Comparison of ENCODE assay signal across 1 cellular context in the genomic region with DNA sequence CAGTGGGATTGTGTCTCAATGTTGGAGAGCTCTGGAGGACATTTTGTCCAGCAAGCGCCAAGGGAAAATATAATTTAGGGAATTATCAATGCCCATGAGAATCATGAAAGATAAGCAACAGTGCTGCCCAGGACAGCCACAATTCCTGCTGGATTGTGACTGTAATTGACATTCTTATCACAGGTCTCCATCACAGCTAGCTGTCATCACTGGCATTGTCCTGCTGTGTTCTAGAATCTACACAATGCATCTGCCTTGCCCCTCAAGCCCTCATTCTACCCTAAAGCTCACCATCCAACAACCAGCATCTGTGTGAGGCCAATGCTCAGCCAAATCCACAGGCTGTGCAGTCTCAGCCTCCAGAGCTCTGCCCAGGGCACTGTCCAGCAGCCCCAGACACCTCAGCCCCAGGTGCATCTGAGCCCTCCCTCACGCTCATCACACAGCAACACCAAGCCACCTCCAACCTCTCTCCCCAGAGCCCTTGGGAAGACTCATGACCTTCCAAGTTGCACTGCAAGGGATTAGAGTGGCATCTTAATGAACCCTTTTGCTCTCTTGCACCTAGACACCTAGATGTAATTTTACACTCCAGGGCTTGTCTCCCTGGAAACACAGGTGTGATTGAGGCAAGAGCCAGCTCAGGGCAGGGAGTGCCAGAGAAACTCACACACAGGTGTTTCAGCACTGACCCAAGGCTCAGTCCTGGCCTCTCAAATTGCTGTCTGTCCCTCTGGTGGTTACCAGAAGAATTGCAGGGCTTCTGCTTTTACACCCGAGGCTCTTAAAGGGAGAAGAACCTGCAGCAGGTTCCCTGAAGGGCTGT.
TF ChIP-seq lines count a peak whose summit lies in the region.

No MANE protein-coding gene starts in this region.

TF ChIP-seq in H1, 55 proteins besides CTCF, POLR2A, EP300 and RAD21:
- TF ChIP-seq, protein P1, sequence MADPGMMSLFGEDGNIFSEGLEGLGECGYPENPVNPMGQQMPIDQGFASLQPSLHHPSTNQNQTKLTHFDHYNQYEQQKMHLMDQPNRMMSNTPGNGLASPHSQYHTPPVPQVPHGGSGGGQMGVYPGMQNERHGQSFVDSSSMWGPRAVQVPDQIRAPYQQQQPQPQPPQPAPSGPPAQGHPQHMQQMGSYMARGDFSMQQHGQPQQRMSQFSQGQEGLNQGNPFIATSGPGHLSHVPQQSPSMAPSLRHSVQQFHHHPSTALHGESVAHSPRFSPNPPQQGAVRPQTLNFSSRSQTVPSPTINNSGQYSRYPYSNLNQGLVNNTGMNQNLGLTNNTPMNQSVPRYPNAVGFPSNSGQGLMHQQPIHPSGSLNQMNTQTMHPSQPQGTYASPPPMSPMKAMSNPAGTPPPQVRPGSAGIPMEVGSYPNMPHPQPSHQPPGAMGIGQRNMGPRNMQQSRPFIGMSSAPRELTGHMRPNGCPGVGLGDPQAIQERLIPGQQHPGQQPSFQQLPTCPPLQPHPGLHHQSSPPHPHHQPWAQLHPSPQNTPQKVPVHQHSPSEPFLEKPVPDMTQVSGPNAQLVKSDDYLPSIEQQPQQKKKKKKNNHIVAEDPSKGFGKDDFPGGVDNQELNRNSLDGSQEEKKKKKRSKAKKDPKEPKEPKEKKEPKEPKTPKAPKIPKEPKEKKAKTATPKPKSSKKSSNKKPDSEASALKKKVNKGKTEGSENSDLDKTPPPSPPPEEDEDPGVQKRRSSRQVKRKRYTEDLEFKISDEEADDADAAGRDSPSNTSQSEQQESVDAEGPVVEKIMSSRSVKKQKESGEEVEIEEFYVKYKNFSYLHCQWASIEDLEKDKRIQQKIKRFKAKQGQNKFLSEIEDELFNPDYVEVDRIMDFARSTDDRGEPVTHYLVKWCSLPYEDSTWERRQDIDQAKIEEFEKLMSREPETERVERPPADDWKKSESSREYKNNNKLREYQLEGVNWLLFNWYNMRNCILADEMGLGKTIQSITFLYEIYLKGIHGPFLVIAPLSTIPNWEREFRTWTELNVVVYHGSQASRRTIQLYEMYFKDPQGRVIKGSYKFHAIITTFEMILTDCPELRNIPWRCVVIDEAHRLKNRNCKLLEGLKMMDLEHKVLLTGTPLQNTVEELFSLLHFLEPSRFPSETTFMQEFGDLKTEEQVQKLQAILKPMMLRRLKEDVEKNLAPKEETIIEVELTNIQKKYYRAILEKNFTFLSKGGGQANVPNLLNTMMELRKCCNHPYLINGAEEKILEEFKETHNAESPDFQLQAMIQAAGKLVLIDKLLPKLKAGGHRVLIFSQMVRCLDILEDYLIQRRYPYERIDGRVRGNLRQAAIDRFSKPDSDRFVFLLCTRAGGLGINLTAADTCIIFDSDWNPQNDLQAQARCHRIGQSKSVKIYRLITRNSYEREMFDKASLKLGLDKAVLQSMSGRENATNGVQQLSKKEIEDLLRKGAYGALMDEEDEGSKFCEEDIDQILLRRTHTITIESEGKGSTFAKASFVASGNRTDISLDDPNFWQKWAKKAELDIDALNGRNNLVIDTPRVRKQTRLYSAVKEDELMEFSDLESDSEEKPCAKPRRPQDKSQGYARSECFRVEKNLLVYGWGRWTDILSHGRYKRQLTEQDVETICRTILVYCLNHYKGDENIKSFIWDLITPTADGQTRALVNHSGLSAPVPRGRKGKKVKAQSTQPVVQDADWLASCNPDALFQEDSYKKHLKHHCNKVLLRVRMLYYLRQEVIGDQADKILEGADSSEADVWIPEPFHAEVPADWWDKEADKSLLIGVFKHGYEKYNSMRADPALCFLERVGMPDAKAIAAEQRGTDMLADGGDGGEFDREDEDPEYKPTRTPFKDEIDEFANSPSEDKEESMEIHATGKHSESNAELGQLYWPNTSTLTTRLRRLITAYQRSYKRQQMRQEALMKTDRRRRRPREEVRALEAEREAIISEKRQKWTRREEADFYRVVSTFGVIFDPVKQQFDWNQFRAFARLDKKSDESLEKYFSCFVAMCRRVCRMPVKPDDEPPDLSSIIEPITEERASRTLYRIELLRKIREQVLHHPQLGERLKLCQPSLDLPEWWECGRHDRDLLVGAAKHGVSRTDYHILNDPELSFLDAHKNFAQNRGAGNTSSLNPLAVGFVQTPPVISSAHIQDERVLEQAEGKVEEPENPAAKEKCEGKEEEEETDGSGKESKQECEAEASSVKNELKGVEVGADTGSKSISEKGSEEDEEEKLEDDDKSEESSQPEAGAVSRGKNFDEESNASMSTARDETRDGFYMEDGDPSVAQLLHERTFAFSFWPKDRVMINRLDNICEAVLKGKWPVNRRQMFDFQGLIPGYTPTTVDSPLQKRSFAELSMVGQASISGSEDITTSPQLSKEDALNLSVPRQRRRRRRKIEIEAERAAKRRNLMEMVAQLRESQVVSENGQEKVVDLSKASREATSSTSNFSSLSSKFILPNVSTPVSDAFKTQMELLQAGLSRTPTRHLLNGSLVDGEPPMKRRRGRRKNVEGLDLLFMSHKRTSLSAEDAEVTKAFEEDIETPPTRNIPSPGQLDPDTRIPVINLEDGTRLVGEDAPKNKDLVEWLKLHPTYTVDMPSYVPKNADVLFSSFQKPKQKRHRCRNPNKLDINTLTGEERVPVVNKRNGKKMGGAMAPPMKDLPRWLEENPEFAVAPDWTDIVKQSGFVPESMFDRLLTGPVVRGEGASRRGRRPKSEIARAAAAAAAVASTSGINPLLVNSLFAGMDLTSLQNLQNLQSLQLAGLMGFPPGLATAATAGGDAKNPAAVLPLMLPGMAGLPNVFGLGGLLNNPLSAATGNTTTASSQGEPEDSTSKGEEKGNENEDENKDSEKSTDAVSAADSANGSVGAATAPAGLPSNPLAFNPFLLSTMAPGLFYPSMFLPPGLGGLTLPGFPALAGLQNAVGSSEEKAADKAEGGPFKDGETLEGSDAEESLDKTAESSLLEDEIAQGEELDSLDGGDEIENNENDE (IDR thresholded peaks at IDR 0.05; ENCODE audit: insufficient replicate concordance, low read length) = no peak
- TF ChIP-seq PHF8 (conservative IDR thresholded peaks at IDR 0.05; ENCODE audit: low read depth, low read length) (no peak), SP2 (IDR thresholded peaks at IDR 0.05; ENCODE audit: low read length) (no peak), ASH2L (IDR thresholded peaks at IDR 0.05; ENCODE audit: low read length) (no peak), CEBPB (IDR thresholded peaks at IDR 0.05; ENCODE audit: low read depth, low read length) (no peak), NRF1 (IDR thresholded peaks at IDR 0.05; ENCODE audit: low read depth, low read length) (no peak), BRCA1 (IDR thresholded peaks at IDR 0.05; ENCODE audit: low read depth, low read length) (no peak), EGR1 (IDR thresholded peaks at IDR 0.05; ENCODE audit: borderline replicate concordance, low read depth, low read length) (no peak), CBX8 (IDR thresholded peaks at IDR 0.05; ENCODE audit: borderline replicate concordance, low read depth, low read length) (no peak), EZH2 (IDR thresholded peaks at IDR 0.05; ENCODE audit: low read depth, low read length, severe bottlenecking) (no peak), CREB1 (IDR thresholded peaks at IDR 0.05) (no peak), TCF12 (IDR thresholded peaks at IDR 0.05; ENCODE audit: low read depth, low read length) (no peak), POLR2AphosphoS5 (IDR thresholded peaks at IDR 0.05; ENCODE audit: low read depth, low read length) (no peak), SIX5 (IDR thresholded peaks at IDR 0.05; ENCODE audit: low read depth, low read length) (no peak)
- TF ChIP-seq, protein P2, sequence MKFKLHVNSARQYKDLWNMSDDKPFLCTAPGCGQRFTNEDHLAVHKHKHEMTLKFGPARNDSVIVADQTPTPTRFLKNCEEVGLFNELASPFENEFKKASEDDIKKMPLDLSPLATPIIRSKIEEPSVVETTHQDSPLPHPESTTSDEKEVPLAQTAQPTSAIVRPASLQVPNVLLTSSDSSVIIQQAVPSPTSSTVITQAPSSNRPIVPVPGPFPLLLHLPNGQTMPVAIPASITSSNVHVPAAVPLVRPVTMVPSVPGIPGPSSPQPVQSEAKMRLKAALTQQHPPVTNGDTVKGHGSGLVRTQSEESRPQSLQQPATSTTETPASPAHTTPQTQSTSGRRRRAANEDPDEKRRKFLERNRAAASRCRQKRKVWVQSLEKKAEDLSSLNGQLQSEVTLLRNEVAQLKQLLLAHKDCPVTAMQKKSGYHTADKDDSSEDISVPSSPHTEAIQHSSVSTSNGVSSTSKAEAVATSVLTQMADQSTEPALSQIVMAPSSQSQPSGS (IDR thresholded peaks at IDR 0.05; ENCODE audit: low read length) = no peak
